Comparison of ENCODE assay signal across 8 cellular contexts in genomic region chr7:104982773-104983619, GRCh38. TPM values are rescaled to one million over a fixed set of nuclear protein-coding genes. Genes with fewer than 3 reads are reported as not detected.
DNase-seq lines count a peak whose midpoint lies in the region; ATAC-seq and TF ChIP-seq lines count a peak whose summit lies in the region.

No MANE protein-coding gene starts in this region.

- peaks cover 0 to 1% (median 0%) of the 10 kb centered on the region in 5 donors for H3K27me3 Mint-ChIP-seq in naive thymus-derived CD8-positive, alpha-beta T cell

- peaks cover 14% of the 10 kb centered on the region for H3K4me1 ChIP-seq in colonic mucosa

- peak overlapping the region in 9 of 10 donors; percentile 99 to 100 (median 100) for H3K27ac Mint-ChIP-seq in naive thymus-derived CD8-positive, alpha-beta T cell

- no peak for ATAC-seq in naive thymus-derived CD8-positive, alpha-beta T cell
- ATAC-seq in HG03439 (IDR thresholded peaks at IDR 0.05; ENCODE audit: unreplicated experiment) (no peak), HG03159 (IDR thresholded peaks at IDR 0.05; ENCODE audit: unreplicated experiment) (no peak)

- H3K36me3 ChIP-seq in colonic mucosa: no peaks in the 10 kb centered on the region

- TF ChIP-seq CTCF in colonic mucosa (IDR thresholded peaks at IDR 0.05): no peak

- H3K4me3 ChIP-seq in colonic mucosa: peak overlapping the region; percentile 26

- H3K9me3 Mint-ChIP-seq in naive thymus-derived CD8-positive, alpha-beta T cell: no peaks in the 10 kb centered on the region

- peak overlapping the region; percentile 92 to 97 for H3K9ac ChIP-seq in colonic mucosa (ENCODE audit: low read depth in 2 of 2, low read length in 2 of 2)

- peak overlapping the region; percentile 96 to 100 (median 100) for H3K4me3 Mint-ChIP-seq in naive thymus-derived CD8-positive, alpha-beta T cell

- DNase-seq in NCI-H510A treated with DMSO at 0.1 percent for 48 hours (lab: John Stamatoyannopoulos, UW) (peak; percentile 52), NCI-H510A (lab: John Stamatoyannopoulos, UW) (no peak), NCI-H774 (lab: John Stamatoyannopoulos, UW) (peak; percentile 44), colonic mucosa (no peak), NOMO-1 treated with dmso at 0.1 percent for 144 hours (lab: John Stamatoyannopoulos, UW; ENCODE audit: unreplicated experiment) (no peak)
- no peak for DNase-seq in naive thymus-derived CD8-positive, alpha-beta T cell

- peaks cover 0 to 3% (median 0%) of the 10 kb centered on the region in 3 donors for H3K36me3 Mint-ChIP-seq in naive thymus-derived CD8-positive, alpha-beta T cell

- intact Hi-C loops in colonic mucosa (cut with DNase I): loop anchor here (2.0 kb wide), 1 partner anchor 32 kb away; the partner anchor contains the start of gene KMT2E

- H3K27ac ChIP-seq in colonic mucosa: peak overlapping the region; percentile 97

- no peaks in the 10 kb centered on the region for H3K9me3 ChIP-seq in colonic mucosa

- POLR2A ChIA-PET in naive thymus-derived CD8-positive, alpha-beta T cell (lab: Charles Lee): interaction anchor here (0.7 to 11.7 kb wide), 12 partner anchors 10 to 549 kb away, joined by 3 to 500 read pairs (median 6); partner anchors contain the start of genes KMT2E and RINT1

- H3K4me1 Mint-ChIP-seq in naive thymus-derived CD8-positive, alpha-beta T cell: peaks cover 15 to 68% (median 51%) of the 10 kb centered on the region in 4 donors

- H3K27me3 ChIP-seq in colonic mucosa: no peaks in the 10 kb centered on the region

RNA-seq across cellular contexts. Expression of gene KMT2E, which starts 31.0 kb away (rescaled TPM):
- 100 to 1,000 TPM in 1 of 2 donors, 10 to 100 TPM in 1; 78.6 to 116 TPM for total RNA-seq in colonic mucosa
- total RNA-seq in naive thymus-derived CD8-positive, alpha-beta T cell: 100 to 1,000 TPM; 186 to 188 TPM
- polyA plus RNA-seq in naive thymus-derived CD8-positive, alpha-beta T cell: 100 to 1,000 TPM; 119 to 193 (median 140) TPM

Comparison
In these comparisons a context has a peak if more than half of its experiments do, and no peak if none do; other contexts are left out.
1. DNase-seq: peak in NCI-H510A treated with DMSO at 0.1 percent for 48 hours (single experiment) and NCI-H774 (single experiment); none in NCI-H510A (single experiment), colonic mucosa (single experiment), naive thymus-derived CD8-positive, alpha-beta T cell (0 of 10) and NOMO-1 treated with dmso at 0.1 percent for 144 hours (single experiment).